Comparison of ENCODE assay signal across 15 cellular contexts in the genomic region with DNA sequence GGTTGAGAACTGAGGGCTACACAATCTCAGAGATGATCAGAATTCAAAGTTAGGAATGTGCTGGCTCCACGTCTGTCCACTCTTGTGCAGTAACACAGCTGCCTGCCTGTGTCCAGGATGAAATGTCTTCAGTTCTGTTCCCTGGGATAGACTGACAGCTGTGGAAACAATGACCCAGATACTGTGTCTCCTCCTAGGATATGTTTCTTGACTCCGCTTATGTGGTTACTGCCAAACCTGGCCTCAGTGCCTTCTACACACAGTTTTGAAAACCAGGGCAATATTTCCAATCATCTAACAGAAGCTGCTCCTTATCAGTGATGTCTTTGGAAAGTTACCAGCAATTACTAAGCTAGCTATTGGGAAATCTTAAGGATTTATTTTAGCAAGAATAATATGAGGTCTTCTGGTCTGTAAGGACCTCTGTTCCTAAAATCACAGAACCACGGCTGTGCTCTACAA.
A peak's percentile ranks its signal among the peaks of the same experiment; 100 is the strongest.
DNase-seq lines count a peak whose midpoint lies in the region; ATAC-seq and TF ChIP-seq lines count a peak whose summit lies in the region.
"Had no signal": no experiment of that assay in that cellular context is flagged by ENCODE, and none has a peak within 500 bp of the region (broad histone marks: within the 10 kb centered on the region; RNA-seq: fewer than 3 reads in every experiment).

No MANE protein-coding gene starts in this region.

- H3K4me3 ChIP-seq in fibroblast of villous mesenchyme (ENCODE audit: low read depth, low read length) (no peak overlapping the region), trophoblast cell (ENCODE audit: low read depth, low read length) (no peak overlapping the region), colonic mucosa (no peak overlapping the region)
- H3K4me3 ChIP-seq: BLaER1 treated with 17β-estradiol and CSF1 and Interleukin-3, amounts not matched to agents 10 nM and 100 nM; thyroid gland had no signal

- peaks cover 3% of the 10 kb centered on the region for H3K79me1 ChIP-seq in trophoblast cell (ENCODE audit: low read length)

- no peak overlapping the region for H2BK5ac ChIP-seq in trophoblast cell (ENCODE audit: low read depth, low read length, poor library complexity)

- peak overlapping the region; percentile 71 for H3K27ac ChIP-seq in trophoblast cell (ENCODE audit: low read depth, low read length)
- H3K27ac ChIP-seq in colonic mucosa: no peak overlapping the region
- H3K27ac ChIP-seq: BLaER1 treated with 17β-estradiol and CSF1 and Interleukin-3, amounts not matched to agents 10 nM and 100 nM had no signal

- no peak overlapping the region for H4K8ac ChIP-seq in trophoblast cell (ENCODE audit: low read depth, low read length)

- no peak overlapping the region for H3K9ac ChIP-seq in trophoblast cell (ENCODE audit: low read length)
- no peak overlapping the region for H3K9ac ChIP-seq in colonic mucosa (ENCODE audit: low read depth in 2 of 2, low read length in 2 of 2)
- H3K9ac ChIP-seq: BLaER1 treated with 17β-estradiol and CSF1 and Interleukin-3, amounts not matched to agents 10 nM and 100 nM had no signal

- H3K4me2 ChIP-seq in trophoblast cell (ENCODE audit: low read length): no peak overlapping the region

- H4K91ac ChIP-seq in trophoblast cell (ENCODE audit: low read depth, low read length): no peak overlapping the region

- DNase-seq in AG08396 (ENCODE audit: low spot score) (peak; percentile 39), fibroblast of villous mesenchyme (ENCODE audit: low read depth) (peak; percentile 85), trophoblast cell (peak; percentile 76 to 94), C1 segment of cervical spinal cord (lab: John Stamatoyannopoulos, UW) (no peak), colonic mucosa (no peak), T-helper 1 cell (no peak)
- DNase-seq: activated CD4-positive, CD25-positive, alpha-beta regulatory T cell treated with anti-CD3 and anti-CD28 coated beads, Interleukin-2, amount 50 U/mL, for 72 hours; activated naive CD8-positive, alpha-beta T cell treated with anti-CD3 and anti-CD28 coated beads for 36 hours; naive B cell; NCI-H1694; stimulated activated CD4-positive, alpha-beta T cell treated with anti-CD3 and anti-CD28 coated beads, Interleukin-4, amount 100 ng/mL, for 4 hours had no signal

- ATAC-seq in SK-N-SH treated with all-trans-retinoic acid at 6 μM for 48 hours: peak; percentile 78
- ATAC-seq in HG03354 (IDR thresholded peaks at IDR 0.05; ENCODE audit: poor library complexity, severe bottlenecking, unreplicated experiment): no peak

- no peak overlapping the region for H2BK120ac ChIP-seq in trophoblast cell (ENCODE audit: insufficient read depth, low read length, poor library complexity)

- H3K9me3 ChIP-seq in trophoblast cell (ENCODE audit: insufficient read depth, low read depth, low read length) (no peaks in the 10 kb centered on the region), colonic mucosa (no peaks in the 10 kb centered on the region)
- H3K9me3 ChIP-seq: BLaER1 treated with 17β-estradiol and CSF1 and Interleukin-3, amounts not matched to agents 10 nM and 100 nM; thyroid gland had no signal

- no peak for TF ChIP-seq CTCF in fibroblast of villous mesenchyme (IDR thresholded peaks at IDR 0.05; ENCODE audit: insufficient read depth, low read depth, low read length)
- no peak for TF ChIP-seq CTCF in colonic mucosa (IDR thresholded peaks at IDR 0.05)

- no peak overlapping the region for H3K18ac ChIP-seq in trophoblast cell (ENCODE audit: low read length)

- no peaks in the 10 kb centered on the region for H3K79me2 ChIP-seq in trophoblast cell (ENCODE audit: control insufficient read depth, insufficient read depth, low read length, poor library complexity)

- no CpG with 5 or more reads among the region's 3 CpGs for WGBS in trophoblast cell (ENCODE audit: extremely low coverage, insufficient coverage, insufficient read length)

- no peak overlapping the region for H3K23ac ChIP-seq in trophoblast cell (ENCODE audit: low read length)

- H3K27me3 ChIP-seq in trophoblast cell (ENCODE audit: insufficient read depth, low read length) (no peaks in the 10 kb centered on the region), colonic mucosa (no peaks in the 10 kb centered on the region)
- H3K27me3 ChIP-seq: thyroid gland had no signal

- H2AFZ ChIP-seq in trophoblast cell (ENCODE audit: insufficient read depth, low read length, poor library complexity): no peak overlapping the region

- H3K14ac ChIP-seq in trophoblast cell (ENCODE audit: low read length): no peak overlapping the region

- H2BK12ac ChIP-seq in trophoblast cell (ENCODE audit: low read length): no peak overlapping the region

- H2AK5ac ChIP-seq in trophoblast cell (ENCODE audit: low read length): no peak overlapping the region

- no peak overlapping the region for H3K4ac ChIP-seq in trophoblast cell (ENCODE audit: low read depth, low read length)

- no peak overlapping the region for H4K12ac ChIP-seq in trophoblast cell (ENCODE audit: low read depth, low read length)

- intact Hi-C loops in colonic mucosa (cut with DNase I): no loop called here

- H3K36me3 ChIP-seq in trophoblast cell (ENCODE audit: control insufficient read depth in 1 of 2, insufficient read depth in 2 of 2, low read length in 2 of 2) (no peaks in the 10 kb centered on the region), colonic mucosa (no peaks in the 10 kb centered on the region)
- H3K36me3 ChIP-seq: BLaER1 treated with 17β-estradiol and CSF1 and Interleukin-3, amounts not matched to agents 10 nM and 100 nM; thyroid gland had no signal

- H3K4me1 ChIP-seq in trophoblast cell (ENCODE audit: control insufficient read depth in 1 of 2, insufficient read depth in 2 of 2, low read length in 2 of 2) (peaks cover 11 to 21% of the 10 kb centered on the region in 2 experiments), colonic mucosa (no peaks in the 10 kb centered on the region)

TF ChIP-seq in SK-N-SH treated with all-trans-retinoic acid at 6 μM for 48 hours, 23 proteins besides CTCF, POLR2A, EP300 and RAD21:
- TF ChIP-seq CSDC2 (CRISPR knock-in tag; IDR thresholded peaks at IDR 0.05) (0 out of 2 replicates have a peak, but pooled peaks have one; percentile 33), ISL1 (CRISPR knock-in tag; IDR thresholded peaks at IDR 0.05) (peak; percentile 28), POU6F1 (CRISPR knock-in tag; IDR thresholded peaks at IDR 0.05; ENCODE audit: borderline replicate concordance, low read depth) (no peak), ZNF70 (CRISPR knock-in tag; IDR thresholded peaks at IDR 0.05) (peak; percentile 35; the same call in 1 of the 2 replicates)

Comparison
In these comparisons a context has a peak if more than half of its experiments do, and no peak if none do; other contexts are left out.
1. DNase-seq: peak in AG08396 (single experiment), fibroblast of villous mesenchyme (single experiment) and trophoblast cell (2 of 2); none in C1 segment of cervical spinal cord (0 of 14), colonic mucosa (single experiment) and T-helper 1 cell (0 of 5).